Comparison of ENCODE assay signal across 8 cellular contexts in the genomic region with DNA sequence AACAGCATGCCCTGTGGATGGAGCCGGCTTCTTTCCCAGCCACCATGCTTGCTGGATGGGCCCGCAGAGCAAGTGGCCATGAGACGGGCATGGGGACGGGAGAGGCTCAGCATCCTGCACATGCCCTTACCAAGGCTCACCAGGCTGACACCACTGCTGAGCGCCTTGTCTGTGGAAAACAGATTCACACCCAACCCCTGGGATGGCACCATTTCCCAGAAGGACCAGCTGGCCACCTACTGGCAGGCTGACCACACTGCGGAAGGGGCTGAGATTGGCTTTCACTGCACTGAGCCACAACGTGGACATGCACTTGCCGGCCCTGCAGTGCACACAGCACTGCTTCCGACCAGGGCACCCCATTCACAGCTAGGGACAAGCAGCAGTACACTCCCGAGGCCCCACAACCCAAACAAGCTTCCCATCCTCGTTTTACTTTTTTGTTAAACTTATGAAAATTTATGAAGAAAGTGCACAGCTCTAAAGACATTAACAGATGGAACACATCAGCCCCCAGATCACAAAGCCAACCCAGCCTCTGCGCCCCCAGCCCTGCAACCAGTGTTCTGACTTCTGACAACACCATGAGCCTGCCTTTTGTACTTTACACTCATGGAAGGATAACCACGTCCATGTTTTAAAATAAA. TPM values are rescaled to one million over a fixed set of nuclear protein-coding genes. Genes with fewer than 3 reads are reported as not detected.
A peak's percentile ranks its signal among the peaks of the same experiment; 100 is the strongest.
DNase-seq lines count a peak whose midpoint lies in the region; ATAC-seq and TF ChIP-seq lines count a peak whose summit lies in the region.

No MANE protein-coding gene starts in this region.

- no peaks in the 10 kb centered on the region for H3F3A ChIP-seq in neural cell (ENCODE audit: insufficient read depth, low read length, poor library complexity, severe bottlenecking)

- H3K9me3 ChIP-seq in RWPE2 (ENCODE audit: severe bottlenecking) (no peaks in the 10 kb centered on the region), neural cell (ENCODE audit: low read length) (no peaks in the 10 kb centered on the region)

- H3K27ac ChIP-seq in RWPE2 (ENCODE audit: poor library complexity, severe bottlenecking): no peak overlapping the region
- no peak overlapping the region for H3K27ac ChIP-seq in neural cell (ENCODE audit: low read length)

- no peak overlapping the region for H2AFZ ChIP-seq in neural cell (ENCODE audit: low read depth, low read length)

- H3K4me3 ChIP-seq in RWPE2 (ENCODE audit: severe bottlenecking) (no peak overlapping the region), neural cell (ENCODE audit: low read length) (no peak overlapping the region)

- H3K9me2 ChIP-seq in neural cell (ENCODE audit: insufficient read depth, low read length): no peaks in the 10 kb centered on the region

- H3K9ac ChIP-seq in neural cell (ENCODE audit: low read length): no peak overlapping the region

- H3K27me3 ChIP-seq in RWPE2 (ENCODE audit: insufficient read depth, poor library complexity, severe bottlenecking): no peaks in the 10 kb centered on the region
- H3K27me3 ChIP-seq in neural cell (ENCODE audit: insufficient read depth, low read depth, low read length): no peaks in the 10 kb centered on the region

- H3K36me3 ChIP-seq in RWPE2 (ENCODE audit: low read depth) (no peaks in the 10 kb centered on the region), neural cell (ENCODE audit: insufficient read depth, low read length) (no peaks in the 10 kb centered on the region)

- no peak for TF ChIP-seq EP300 in neural cell (conservative IDR thresholded peaks at IDR 0.05; ENCODE audit: poor library complexity, severe bottlenecking)

- TF ChIP-seq CTCF in RWPE2 (IDR thresholded peaks at IDR 0.05; ENCODE audit: poor library complexity, severe bottlenecking): peak; percentile 78
- TF ChIP-seq CTCF in neural cell (IDR thresholded peaks at IDR 0.05; ENCODE audit: poor library complexity, severe bottlenecking): no peak

- no peaks in the 10 kb centered on the region for H3K79me2 ChIP-seq in neural cell (replicated peaks; ENCODE audit: insufficient read depth, low read length)

- no peaks in the 10 kb centered on the region for H4K20me1 ChIP-seq in neural cell (ENCODE audit: insufficient read depth)

- no peak overlapping the region for H3K4me2 ChIP-seq in neural cell (ENCODE audit: low read length)

- peak; percentile 27 for TF ChIP-seq RAD21 in neural cell (conservative IDR thresholded peaks at IDR 0.05)

- ATAC-seq in RWPE2 (ENCODE audit: low read depth): peak; percentile 79
- ATAC-seq in GM18502 (IDR thresholded peaks at IDR 0.05; ENCODE audit: poor library complexity, unreplicated experiment): no peak
- no peak for ATAC-seq in HG02759 (IDR thresholded peaks at IDR 0.05; ENCODE audit: unreplicated experiment)
- ATAC-seq in HG03571 (IDR thresholded peaks at IDR 0.05; ENCODE audit: unreplicated experiment): no peak

- H3K4me1 ChIP-seq in RWPE2 (ENCODE audit: insufficient read depth, poor library complexity, severe bottlenecking): no peaks in the 10 kb centered on the region

- DNase-seq in DMS153 (lab: John Stamatoyannopoulos, UW) (peak; percentile 28), HPDE6-E6E7 (ENCODE audit: extremely low spot score) (peak; percentile 57), RWPE2 (ENCODE audit: low spot score) (no peak), epidermal melanocyte (ENCODE audit: insufficient read length, low spot score) (peak; percentile 40)

TF ChIP-seq in neural cell, 6 proteins besides CTCF, POLR2A, EP300 and RAD21:
- TF ChIP-seq, protein P1, sequence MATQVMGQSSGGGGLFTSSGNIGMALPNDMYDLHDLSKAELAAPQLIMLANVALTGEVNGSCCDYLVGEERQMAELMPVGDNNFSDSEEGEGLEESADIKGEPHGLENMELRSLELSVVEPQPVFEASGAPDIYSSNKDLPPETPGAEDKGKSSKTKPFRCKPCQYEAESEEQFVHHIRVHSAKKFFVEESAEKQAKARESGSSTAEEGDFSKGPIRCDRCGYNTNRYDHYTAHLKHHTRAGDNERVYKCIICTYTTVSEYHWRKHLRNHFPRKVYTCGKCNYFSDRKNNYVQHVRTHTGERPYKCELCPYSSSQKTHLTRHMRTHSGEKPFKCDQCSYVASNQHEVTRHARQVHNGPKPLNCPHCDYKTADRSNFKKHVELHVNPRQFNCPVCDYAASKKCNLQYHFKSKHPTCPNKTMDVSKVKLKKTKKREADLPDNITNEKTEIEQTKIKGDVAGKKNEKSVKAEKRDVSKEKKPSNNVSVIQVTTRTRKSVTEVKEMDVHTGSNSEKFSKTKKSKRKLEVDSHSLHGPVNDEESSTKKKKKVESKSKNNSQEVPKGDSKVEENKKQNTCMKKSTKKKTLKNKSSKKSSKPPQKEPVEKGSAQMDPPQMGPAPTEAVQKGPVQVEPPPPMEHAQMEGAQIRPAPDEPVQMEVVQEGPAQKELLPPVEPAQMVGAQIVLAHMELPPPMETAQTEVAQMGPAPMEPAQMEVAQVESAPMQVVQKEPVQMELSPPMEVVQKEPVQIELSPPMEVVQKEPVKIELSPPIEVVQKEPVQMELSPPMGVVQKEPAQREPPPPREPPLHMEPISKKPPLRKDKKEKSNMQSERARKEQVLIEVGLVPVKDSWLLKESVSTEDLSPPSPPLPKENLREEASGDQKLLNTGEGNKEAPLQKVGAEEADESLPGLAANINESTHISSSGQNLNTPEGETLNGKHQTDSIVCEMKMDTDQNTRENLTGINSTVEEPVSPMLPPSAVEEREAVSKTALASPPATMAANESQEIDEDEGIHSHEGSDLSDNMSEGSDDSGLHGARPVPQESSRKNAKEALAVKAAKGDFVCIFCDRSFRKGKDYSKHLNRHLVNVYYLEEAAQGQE (IDR thresholded peaks at IDR 0.05; ENCODE audit: borderline replicate concordance): no peak
- TF ChIP-seq TAF1 (IDR thresholded peaks at IDR 0.05; ENCODE audit: low read depth) (no peak), EZH2 (IDR thresholded peaks at IDR 0.05; ENCODE audit: borderline replicate concordance, insufficient read depth, low read length, poor library complexity, severe bottlenecking) (no peak), SMC3 (conservative IDR thresholded peaks at IDR 0.05; ENCODE audit: poor library complexity) (no peak), MXI1 (conservative IDR thresholded peaks at IDR 0.05; ENCODE audit: poor library complexity, severe bottlenecking) (no peak), POLR2AphosphoS5 (IDR thresholded peaks at IDR 0.05) (no peak)

RNA-seq across cellular contexts. Expression of a gene that starts 13.9 kb away (rescaled TPM):
- polyA plus RNA-seq in neural cell: not detected in 2 replicates
- not detected in 2 replicates for polyA minus RNA-seq in neural cell

RNA-seq across cellular contexts. Expression of a gene that starts 20.3 kb away (rescaled TPM):
- polyA plus RNA-seq in neural cell: not detected in 2 replicates
- not detected in 2 replicates for polyA minus RNA-seq in neural cell

RNA-seq across cellular contexts. Expression of a gene that starts 21.2 kb away (rescaled TPM):
- polyA plus RNA-seq in neural cell: not detected in 2 replicates
- not detected in 2 replicates for polyA minus RNA-seq in neural cell

RNA-seq across cellular contexts. Expression of a gene that starts 26.8 kb away (rescaled TPM):
- polyA plus RNA-seq in neural cell: not detected in 2 replicates
- polyA minus RNA-seq in neural cell: not detected in 2 replicates

RNA-seq across cellular contexts. Expression of a gene that starts 40.2 kb away (rescaled TPM):
- polyA plus RNA-seq in neural cell: not detected in 2 replicates
- polyA minus RNA-seq in neural cell: not detected in 2 replicates
